In the genomic region with DNA sequence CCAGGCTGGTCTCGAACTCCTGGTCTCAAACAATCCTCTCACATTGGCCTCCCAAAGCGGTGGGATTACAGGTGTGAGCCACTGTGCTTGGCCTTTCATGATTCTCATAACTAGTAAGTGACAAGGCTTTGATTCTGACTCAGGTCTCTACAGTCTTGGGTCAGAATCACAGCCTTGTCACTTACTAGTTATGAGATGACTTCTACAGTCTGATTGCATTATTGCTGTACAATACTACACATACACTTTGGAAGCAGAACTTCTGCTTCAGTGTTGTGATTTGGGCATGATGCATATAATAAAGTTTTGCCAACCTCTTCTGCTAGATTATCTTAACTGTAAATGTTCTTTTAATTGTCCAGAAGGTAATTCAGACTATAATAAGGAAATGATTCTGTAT, we compare ENCODE assay signal across 18 cellular contexts.
DNase-seq lines count a peak whose midpoint lies in the region; ATAC-seq and TF ChIP-seq lines count a peak whose summit lies in the region.
"Had no signal": no experiment of that assay in that cellular context is flagged by ENCODE, and none has a peak within 500 bp of the region (broad histone marks: within the 10 kb centered on the region; RNA-seq: fewer than 3 reads in every experiment).

No MANE protein-coding gene starts in this region.

- peak; percentile 18 for DNase-seq in activated CD8-positive, alpha-beta T cell treated with anti-CD3 and anti-CD28 coated beads for 36 hours
- no peak for DNase-seq in activated CD8-positive, alpha-beta T cell treated with anti-CD3 and anti-CD28 coated beads, Interleukin-2, amount 10 ng/mL, durations not matched to agents 7 days and 5 days
- DNase-seq in T-cell (no peak), natural killer cell (no peak), NCI-H1694 (lab: John Stamatoyannopoulos, UW) (no peak), GDM1 (lab: John Stamatoyannopoulos, UW) (no peak)
- DNase-seq: activated effector memory CD4-positive, alpha-beta T cell treated with Interleukin-2 at 50 U/mL for 16 hours; effector memory CD8-positive, alpha-beta T cell; esophagus squamous epithelium; left cardiac atrium; mesendoderm; NCI-H2171 treated with DMSO at 0.1 percent for 48 hours; NCI-H69; nephron progenitor cell; stimulated activated CD4-positive, alpha-beta T cell treated with anti-CD3 and anti-CD28 coated beads, Interleukin-4, amount 100 ng/mL, for 24 hours; SW 1271 had no signal

- intact Hi-C loops in activated CD8-positive, alpha-beta T cell treated with anti-CD3 and anti-CD28 coated beads for 36 hours (cut with micrococcal nuclease), result no loop called here
- intact Hi-C loops in natural killer cell (cut with micrococcal nuclease), result no loop called here

- H3K36me3 Mint-ChIP-seq in activated CD8-positive, alpha-beta T cell treated with anti-CD3 and anti-CD28 coated beads for 36 hours (ENCODE audit: low read depth), result peaks cover 26% of the 10 kb centered on the region
- peaks cover 29% of the 10 kb centered on the region for H3K36me3 Mint-ChIP-seq in activated CD8-positive, alpha-beta T cell treated with anti-CD3 and anti-CD28 coated beads, Interleukin-2, amount 10 ng/mL, durations not matched to agents 7 days and 5 days (ENCODE audit: low read depth)
- peaks cover 17% of the 10 kb centered on the region for H3K36me3 Mint-ChIP-seq in T-cell
- no peaks in the 10 kb centered on the region for H3K36me3 Mint-ChIP-seq in natural killer cell

- no peak overlapping the region for H3K4me3 Mint-ChIP-seq in activated CD8-positive, alpha-beta T cell treated with anti-CD3 and anti-CD28 coated beads for 36 hours
- no peak overlapping the region for H3K4me3 Mint-ChIP-seq in activated CD8-positive, alpha-beta T cell treated with anti-CD3 and anti-CD28 coated beads, Interleukin-2, amount 10 ng/mL, durations not matched to agents 7 days and 5 days
- peak overlapping the region in 1 of 3 donors; percentile 55 for H3K4me3 Mint-ChIP-seq in T-cell
- peak overlapping the region; percentile 7 for H3K4me3 Mint-ChIP-seq in natural killer cell
- H3K4me3 Mint-ChIP-seq: effector memory CD8-positive, alpha-beta T cell; nephron progenitor cell had no signal

- H3K4me1 Mint-ChIP-seq in activated CD8-positive, alpha-beta T cell treated with anti-CD3 and anti-CD28 coated beads for 36 hours (ENCODE audit: low read depth), result peaks cover 50% of the 10 kb centered on the region
- H3K4me1 Mint-ChIP-seq in activated CD8-positive, alpha-beta T cell treated with anti-CD3 and anti-CD28 coated beads, Interleukin-2, amount 10 ng/mL, durations not matched to agents 7 days and 5 days (ENCODE audit: low read depth), result peaks cover 41% of the 10 kb centered on the region
- peaks cover 71 to 81% (median 77%) of the 10 kb centered on the region in 3 donors for H3K4me1 Mint-ChIP-seq in T-cell
- peaks cover 44 to 64% of the 10 kb centered on the region in 2 donors for H3K4me1 Mint-ChIP-seq in natural killer cell

- no peak overlapping the region for H3K27ac Mint-ChIP-seq in activated CD8-positive, alpha-beta T cell treated with anti-CD3 and anti-CD28 coated beads for 36 hours
- no peak overlapping the region for H3K27ac Mint-ChIP-seq in activated CD8-positive, alpha-beta T cell treated with anti-CD3 and anti-CD28 coated beads, Interleukin-2, amount 10 ng/mL, durations not matched to agents 7 days and 5 days
- peak overlapping the region; percentile 8 to 13 for H3K27ac Mint-ChIP-seq in T-cell
- peak overlapping the region; percentile 32 to 78 for H3K27ac Mint-ChIP-seq in natural killer cell
- H3K27ac Mint-ChIP-seq: nephron progenitor cell had no signal

- ATAC-seq in activated CD8-positive, alpha-beta T cell treated with anti-CD3 and anti-CD28 coated beads for 36 hours, result peak; percentile 82
- ATAC-seq in activated CD8-positive, alpha-beta T cell treated with anti-CD3 and anti-CD28 coated beads, Interleukin-2, amount 10 ng/mL, durations not matched to agents 7 days and 5 days, result no peak
- ATAC-seq in GM18502 (IDR thresholded peaks at IDR 0.05; ENCODE audit: poor library complexity, unreplicated experiment) (peak; percentile 63), T-cell (replicated peaks in 1 of 4) (no peak), natural killer cell (no peak), HG03045 (IDR thresholded peaks at IDR 0.05; ENCODE audit: unreplicated experiment) (no peak)
- ATAC-seq: effector memory CD8-positive, alpha-beta T cell; left cardiac atrium had no signal

- peaks cover 3% of the 10 kb centered on the region for H3K9me3 Mint-ChIP-seq in activated CD8-positive, alpha-beta T cell treated with anti-CD3 and anti-CD28 coated beads for 36 hours
- H3K9me3 Mint-ChIP-seq in activated CD8-positive, alpha-beta T cell treated with anti-CD3 and anti-CD28 coated beads, Interleukin-2, amount 10 ng/mL, durations not matched to agents 7 days and 5 days (ENCODE audit: insufficient read depth), result no peaks in the 10 kb centered on the region
- H3K9me3 Mint-ChIP-seq in T-cell (no peaks in the 10 kb centered on the region), natural killer cell (no peaks in the 10 kb centered on the region)
- H3K9me3 Mint-ChIP-seq: effector memory CD8-positive, alpha-beta T cell had no signal

- H3K27me3 Mint-ChIP-seq in activated CD8-positive, alpha-beta T cell treated with anti-CD3 and anti-CD28 coated beads for 36 hours, result no peaks in the 10 kb centered on the region
- no peaks in the 10 kb centered on the region for H3K27me3 Mint-ChIP-seq in activated CD8-positive, alpha-beta T cell treated with anti-CD3 and anti-CD28 coated beads, Interleukin-2, amount 10 ng/mL, durations not matched to agents 7 days and 5 days (ENCODE audit: low read depth)
- H3K27me3 Mint-ChIP-seq in T-cell, result no peaks in the 10 kb centered on the region
- H3K27me3 Mint-ChIP-seq in natural killer cell (ENCODE audit: low read depth in 2 of 2), result no peaks in the 10 kb centered on the region
- H3K27me3 Mint-ChIP-seq: effector memory CD8-positive, alpha-beta T cell had no signal

- CTCF ChIA-PET in activated CD8-positive, alpha-beta T cell treated with anti-CD3 and anti-CD28 coated beads for 36 hours (lab: Charles Lee), result no interaction called here
- CTCF ChIA-PET in activated CD8-positive, alpha-beta T cell treated with anti-CD3 and anti-CD28 coated beads, Interleukin-2, amount 10 ng/mL, durations not matched to agents 7 days and 5 days (lab: Charles Lee), result no interaction called here
- CTCF ChIA-PET in T-cell (lab: Charles Lee), result interaction anchor here in 1 of 2 donors (0.5 kb wide), 1 partner anchor 74 kb away, joined by 4 read pairs; no protein-coding TSS in a partner anchor

- no peak for TF ChIP-seq CTCF in activated CD8-positive, alpha-beta T cell treated with anti-CD3 and anti-CD28 coated beads for 36 hours (IDR thresholded peaks at IDR 0.05)
- no peak for TF ChIP-seq CTCF in natural killer cell (IDR thresholded peaks at IDR 0.05)

- POLR2A ChIA-PET in activated CD8-positive, alpha-beta T cell treated with anti-CD3 and anti-CD28 coated beads for 36 hours (lab: Charles Lee), result no interaction called here
- POLR2A ChIA-PET in activated CD8-positive, alpha-beta T cell treated with anti-CD3 and anti-CD28 coated beads, Interleukin-2, amount 10 ng/mL, durations not matched to agents 7 days and 5 days (lab: Charles Lee), result no interaction called here
- POLR2A ChIA-PET in T-cell (lab: Charles Lee), result no interaction called here

Comparison
In these comparisons a context has a peak if more than half of its experiments do, and no peak if none do; other contexts are left out.
1. ATAC-seq: peak in activated CD8-positive, alpha-beta T cell treated with anti-CD3 and anti-CD28 coated beads for 36 hours (single experiment) and GM18502 (single experiment); none in activated CD8-positive, alpha-beta T cell treated with anti-CD3 and anti-CD28 coated beads, Interleukin-2, amount 10 ng/mL, durations not matched to agents 7 days and 5 days (single experiment), T-cell (0 of 4), natural killer cell (0 of 3) and HG03045 (single experiment).
2. H3K27ac Mint-ChIP-seq: peak in T-cell (2 of 2) and natural killer cell (2 of 2); none in activated CD8-positive, alpha-beta T cell treated with anti-CD3 and anti-CD28 coated beads for 36 hours (single experiment) and activated CD8-positive, alpha-beta T cell treated with anti-CD3 and anti-CD28 coated beads, Interleukin-2, amount 10 ng/mL, durations not matched to agents 7 days and 5 days (single experiment).